ENCODE assay signal across 32 cellular contexts in genomic region chr4:1636490-1637211, GRCh38. TPM values are rescaled to one million over a fixed set of nuclear protein-coding genes. Genes with fewer than 3 reads are reported as not detected.
"Had no signal": no experiment of that assay in that cellular context is flagged by ENCODE, and none has a peak within 500 bp of the region (broad histone marks: within the 10 kb centered on the region; RNA-seq: fewer than 3 reads in every experiment).

No MANE protein-coding gene starts in this region.

- H3K4me1 Mint-ChIP-seq: activated CD4-positive, alpha-beta T cell treated with anti-CD3 and anti-CD28 coated beads for 36 hours; activated CD4-positive, alpha-beta T cell treated with anti-CD3 and anti-CD28 coated beads, Interleukin-2, amount 10 ng/mL, durations not matched to agents 24 days and 14 days; activated CD8-positive, alpha-beta memory T cell treated with anti-CD3 and anti-CD28 coated beads, Interleukin-2, amount 10 ng/mL, durations not matched to agents 7 days and 5 days; activated naive CD4-positive, alpha-beta T cell treated with anti-CD3 and anti-CD28 coated beads, Interleukin-2, amount 50 U/mL, for 24 hours; activated naive CD8-positive, alpha-beta T cell treated with anti-CD3 and anti-CD28 coated beads, Interleukin-2, amount 10 ng/mL, durations not matched to agents 7 days and 5 days; T-helper 17 cell had no signal

- H3K27me3 ChIP-seq: ascending aorta, breast epithelium, cardiac muscle cell, colonic mucosa had no signal

- H3K9me3 Mint-ChIP-seq: activated CD4-positive, alpha-beta memory T cell treated with anti-CD3 and anti-CD28 coated beads for 36 hours; activated CD4-positive, alpha-beta T cell treated with anti-CD3 and anti-CD28 coated beads, Interleukin-2, amount 10 ng/mL, durations not matched to agents 24 days and 14 days; activated naive CD4-positive, alpha-beta T cell treated with anti-CD3 and anti-CD28 coated beads for 36 hours; activated naive CD4-positive, alpha-beta T cell treated with anti-CD3 and anti-CD28 coated beads, Interleukin-2, amount 50 U/mL, for 24 hours; activated naive CD8-positive, alpha-beta T cell treated with anti-CD3 and anti-CD28 coated beads, Interleukin-2, amount 10 ng/mL, durations not matched to agents 7 days and 5 days; activated T-helper 1 cell treated with anti-CD3 and anti-CD28 coated beads, Interleukin-12 subunit alpha, Interleukin-12 subunit beta, Interleukin-2, Interleukin-4 antibody, amounts not matched to agents 30 ng/mL and 10 ng/mL and 1 ng/mL, durations not matched to agents 14 hours and 24 hours and 36 hours; activated T-helper 2 cell treated with anti-CD3 and anti-CD28 coated beads, Interferon-gamma antibody, Interleukin-2, Interleukin-4, amounts not matched to agents 10 μg/mL and 5 μg/mL and 100 μg/mL, durations not matched to agents 14 hours and 24 hours and 36 hours; T-helper 2 cell treated with Interferon-gamma antibody and Interleukin-4, amounts not matched to agents 5 μg/mL and 100 μg/mL, for 36 hours had no signal

- H3K27me3 Mint-ChIP-seq: activated CD4-positive, alpha-beta memory T cell treated with anti-CD3 and anti-CD28 coated beads for 36 hours; activated CD4-positive, alpha-beta T cell treated with anti-CD3 and anti-CD28 coated beads for 36 hours; activated CD4-positive, alpha-beta T cell treated with anti-CD3 and anti-CD28 coated beads, Interleukin-2, amount 10 ng/mL, durations not matched to agents 24 days and 14 days had no signal

- H3K27ac Mint-ChIP-seq: activated CD4-positive, alpha-beta memory T cell treated with anti-CD3 and anti-CD28 coated beads for 36 hours; activated CD4-positive, alpha-beta T cell treated with anti-CD3 and anti-CD28 coated beads for 36 hours; activated CD4-positive, alpha-beta T cell treated with anti-CD3 and anti-CD28 coated beads, Interleukin-2, amount 10 ng/mL, durations not matched to agents 24 days and 14 days; activated CD8-positive, alpha-beta memory T cell treated with anti-CD3 and anti-CD28 coated beads, Interleukin-2, amount 10 ng/mL, durations not matched to agents 7 days and 5 days; activated CD8-positive, alpha-beta T cell treated with anti-CD3 and anti-CD28 coated beads, Interleukin-2, amount 10 ng/mL, durations not matched to agents 7 days and 5 days; activated naive CD4-positive, alpha-beta T cell treated with anti-CD3 and anti-CD28 coated beads for 36 hours; activated naive CD4-positive, alpha-beta T cell treated with anti-CD3 and anti-CD28 coated beads, Interleukin-2, amount 50 U/mL, for 24 hours; activated naive CD8-positive, alpha-beta T cell treated with anti-CD3 and anti-CD28 coated beads, Interleukin-2, amount 10 ng/mL, durations not matched to agents 7 days and 5 days; activated T-helper 1 cell treated with anti-CD3 and anti-CD28 coated beads, Interleukin-12 subunit alpha, Interleukin-12 subunit beta, Interleukin-2, Interleukin-4 antibody, amounts not matched to agents 30 ng/mL and 10 ng/mL and 1 ng/mL, durations not matched to agents 14 hours and 24 hours and 36 hours; activated T-helper 2 cell treated with anti-CD3 and anti-CD28 coated beads, Interferon-gamma antibody, Interleukin-2, Interleukin-4, amounts not matched to agents 10 μg/mL and 5 μg/mL and 100 μg/mL, durations not matched to agents 14 hours and 24 hours and 36 hours; brain; T-helper 17 cell; T-helper 2 cell treated with Interferon-gamma antibody and Interleukin-4, amounts not matched to agents 5 μg/mL and 100 μg/mL, for 36 hours had no signal

- H3K4me3 ChIP-seq: ascending aorta, breast epithelium, cardiac muscle cell, colonic mucosa, esophagus squamous epithelium, gastroesophageal sphincter had no signal

- ATAC-seq: activated CD4-positive, alpha-beta T cell treated with anti-CD3 and anti-CD28 coated beads for 36 hours; activated CD8-positive, alpha-beta memory T cell treated with anti-CD3 and anti-CD28 coated beads, Interleukin-2, amount 10 ng/mL, durations not matched to agents 7 days and 5 days; activated CD8-positive, alpha-beta T cell treated with anti-CD3 and anti-CD28 coated beads, Interleukin-2, amount 10 ng/mL, durations not matched to agents 7 days and 5 days; gastroesophageal sphincter; T-helper 17 cell had no signal

- H3K36me3 Mint-ChIP-seq: activated CD4-positive, alpha-beta memory T cell treated with anti-CD3 and anti-CD28 coated beads for 36 hours; activated CD8-positive, alpha-beta memory T cell treated with anti-CD3 and anti-CD28 coated beads, Interleukin-2, amount 10 ng/mL, durations not matched to agents 7 days and 5 days; activated naive CD4-positive, alpha-beta T cell treated with anti-CD3 and anti-CD28 coated beads, Interleukin-2, amount 50 U/mL, for 24 hours; activated naive CD8-positive, alpha-beta T cell treated with anti-CD3 and anti-CD28 coated beads, Interleukin-2, amount 10 ng/mL, durations not matched to agents 7 days and 5 days; brain had no signal

- H3K27ac ChIP-seq: ascending aorta, breast epithelium, cardiac muscle cell, colonic mucosa, epithelial cell of prostate, esophagus squamous epithelium, gastroesophageal sphincter had no signal

- H3K9me3 ChIP-seq: colonic mucosa, esophagus squamous epithelium had no signal

- H3K4me1 ChIP-seq: ascending aorta, breast epithelium, colonic mucosa, esophagus squamous epithelium, gastroesophageal sphincter had no signal

- DNase-seq: activated CD4-positive, alpha-beta memory T cell treated with anti-CD3 and anti-CD28 coated beads for 36 hours; activated CD4-positive, alpha-beta T cell treated with anti-CD3 and anti-CD28 coated beads for 36 hours; activated CD4-positive, alpha-beta T cell treated with anti-CD3 and anti-CD28 coated beads, Interleukin-2, amount 10 ng/mL, durations not matched to agents 24 days and 14 days; activated CD4-positive, CD25-positive, alpha-beta regulatory T cell; activated CD4-positive, CD25-positive, alpha-beta regulatory T cell treated with anti-CD3 and anti-CD28 coated beads, Interleukin-2, amount 50 U/mL, for 72 hours; activated CD8-positive, alpha-beta memory T cell treated with anti-CD3 and anti-CD28 coated beads, Interleukin-2, amount 10 ng/mL, durations not matched to agents 7 days and 5 days; activated CD8-positive, alpha-beta memory T cell treated with anti-CD3 and anti-CD28 coated beads, Interleukin-2, amount 50 U/mL, for 4 hours; activated CD8-positive, alpha-beta T cell treated with anti-CD3 and anti-CD28 coated beads, Interleukin-2, amount 10 ng/mL, durations not matched to agents 7 days and 5 days; activated effector memory CD4-positive, alpha-beta T cell treated with anti-CD3 and anti-CD28 coated beads, Interleukin-2, amount 50 U/mL, for 16 hours; activated naive CD4-positive, alpha-beta T cell treated with anti-CD3 and anti-CD28 coated beads for 36 hours; activated naive CD8-positive, alpha-beta T cell treated with anti-CD3 and anti-CD28 coated beads, Interleukin-2, amount 10 ng/mL, durations not matched to agents 7 days and 5 days; activated T-cell treated with anti-CD3 and anti-CD28 coated beads, Interleukin-2, amount 50 U/mL, for 1 hour; activated T-cell treated with anti-CD3 and anti-CD28 coated beads, Interleukin-2, amount 50 U/mL, for 48 hours; central memory CD4-positive, alpha-beta T cell; cerebellar nuclear complex; colonic mucosa; effector CD8-positive, alpha-beta T cell; esophagus squamous epithelium; foreskin melanocyte; head of caudate nucleus; T-helper 1 cell; T-helper 17 cell had no signal

- H3K4me3 Mint-ChIP-seq: activated CD4-positive, alpha-beta memory T cell treated with anti-CD3 and anti-CD28 coated beads for 36 hours; activated CD4-positive, alpha-beta T cell treated with anti-CD3 and anti-CD28 coated beads for 36 hours; activated CD4-positive, alpha-beta T cell treated with anti-CD3 and anti-CD28 coated beads, Interleukin-2, amount 10 ng/mL, durations not matched to agents 24 days and 14 days; activated CD8-positive, alpha-beta memory T cell treated with anti-CD3 and anti-CD28 coated beads, Interleukin-2, amount 10 ng/mL, durations not matched to agents 7 days and 5 days; activated CD8-positive, alpha-beta T cell treated with anti-CD3 and anti-CD28 coated beads, Interleukin-2, amount 10 ng/mL, durations not matched to agents 7 days and 5 days; activated naive CD4-positive, alpha-beta T cell treated with anti-CD3 and anti-CD28 coated beads for 36 hours; activated naive CD4-positive, alpha-beta T cell treated with anti-CD3 and anti-CD28 coated beads, Interleukin-2, amount 50 U/mL, for 24 hours; activated naive CD8-positive, alpha-beta T cell treated with anti-CD3 and anti-CD28 coated beads, Interleukin-2, amount 10 ng/mL, durations not matched to agents 7 days and 5 days; activated T-helper 1 cell treated with anti-CD3 and anti-CD28 coated beads, Interleukin-12 subunit alpha, Interleukin-12 subunit beta, Interleukin-2, Interleukin-4 antibody, amounts not matched to agents 30 ng/mL and 10 ng/mL and 1 ng/mL, durations not matched to agents 14 hours and 24 hours and 36 hours; brain; T-helper 17 cell; T-helper 2 cell treated with Interferon-gamma antibody and Interleukin-4, amounts not matched to agents 5 μg/mL and 100 μg/mL, for 36 hours had no signal

- H3K36me3 ChIP-seq: ascending aorta, breast epithelium, cardiac muscle cell, colonic mucosa, esophagus squamous epithelium, gastroesophageal sphincter had no signal

RNA-seq across cellular contexts. Expression of gene FAM53A, which starts 47.5 kb away (rescaled TPM):
- total RNA-seq: ascending aorta had no signal
